ENCODE assay signal across 14 cellular contexts in genomic region chr2:101274142-101274541, GRCh38.
"Had no signal": no experiment of that assay in that cellular context is flagged by ENCODE, and none has a peak within 500 bp of the region (broad histone marks: within the 10 kb centered on the region; RNA-seq: fewer than 3 reads in every experiment).

No MANE protein-coding gene starts in this region.

- H3K4me1 Mint-ChIP-seq: nephron had no signal

- H3K4me3 ChIP-seq: cardiac muscle cell, lower lobe of right lung, tibial artery, vagina had no signal

- H3K4me3 Mint-ChIP-seq: activated B cell treated with CpG ODN at 0.5 μM for 24 hours, nephron had no signal

- H3K27ac ChIP-seq: cardiac muscle cell, epithelial cell of prostate, lower lobe of right lung, RWPE1, tibial artery, vagina had no signal

- H3K9me3 ChIP-seq: lower lobe of right lung, tibial artery, vagina had no signal

- H3K4me1 ChIP-seq: tibial artery, vagina had no signal

- H3K27ac Mint-ChIP-seq: activated B cell treated with CpG ODN at 0.5 μM for 24 hours, nephron had no signal

- H3K27me3 Mint-ChIP-seq: activated B cell treated with CpG ODN at 0.5 μM for 24 hours had no signal

- H3K9me3 Mint-ChIP-seq: activated B cell treated with CpG ODN at 0.5 μM for 24 hours, nephron had no signal

- H3K27me3 ChIP-seq: cardiac muscle cell, tibial artery, vagina had no signal

- DNase-seq: activated B cell treated with CpG ODN at 0.5 μM for 24 hours; cortex of kidney; effector CD8-positive, alpha-beta T cell; hypothalamus; kidney glomerular epithelial cell; lower lobe of right lung; stimulated activated CD4-positive, alpha-beta T cell treated with anti-CD3 and anti-CD28 coated beads, Interleukin-15, amount 100 ng/mL, for 24 hours; stimulated activated CD4-positive, alpha-beta T cell treated with anti-CD3 and anti-CD28 coated beads, Interleukin-4, amount 100 ng/mL, for 4 hours; tibial artery had no signal

- ATAC-seq: lower lobe of right lung had no signal
